Comparison of ENCODE assay signal across 14 cellular contexts in the genomic region with DNA sequence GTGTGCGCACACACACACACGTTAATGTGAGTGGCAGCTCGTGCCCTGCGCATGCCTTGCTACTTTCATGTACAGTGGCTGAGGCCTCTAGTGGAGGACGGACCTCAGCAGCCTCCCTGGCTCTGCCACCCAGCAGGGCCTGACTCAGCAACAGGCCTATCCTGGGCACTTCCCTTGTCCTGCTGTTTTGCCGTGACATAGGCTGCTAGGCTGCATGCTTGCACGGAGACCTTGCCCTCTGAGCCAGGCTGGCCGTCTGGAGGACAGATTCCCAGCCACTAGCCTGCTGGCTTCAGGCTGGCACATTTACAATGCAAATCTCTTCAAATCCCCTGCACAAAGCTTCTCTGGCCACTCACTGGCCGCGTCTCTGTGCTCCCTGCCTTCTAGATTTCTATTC. TPM values are rescaled to one million over a fixed set of nuclear protein-coding genes. Genes with fewer than 3 reads are reported as not detected.
A peak's percentile ranks its signal among the peaks of the same experiment; 100 is the strongest.
DNase-seq lines count a peak whose midpoint lies in the region; ATAC-seq, FAIRE-seq and TF ChIP-seq lines count a peak whose summit lies in the region.
"Had no signal": no experiment of that assay in that cellular context is flagged by ENCODE, and none has a peak within 500 bp of the region (broad histone marks: within the 10 kb centered on the region; RNA-seq: fewer than 3 reads in every experiment).

No MANE protein-coding gene starts in this region.

- peaks cover 7 to 14% (median 8%) of the 10 kb centered on the region in 4 experiments for H3K4me1 ChIP-seq in H1 (replicated peaks in 1 of 4; ENCODE audit: control insufficient read depth in 3 of 4, insufficient read depth in 4 of 4, low read length in 3 of 4)

- H3K27me3 Mint-ChIP-seq in activated CD4-positive, alpha-beta T cell treated with anti-CD3 and anti-CD28 coated beads for 36 hours = no peaks in the 10 kb centered on the region
- no peaks in the 10 kb centered on the region for H3K27me3 Mint-ChIP-seq in neural crest cell (ENCODE audit: low read depth)

- no peak for TF ChIP-seq EP300 in H1 (IDR thresholded peaks at IDR 0.05; ENCODE audit: borderline replicate concordance in 1 of 2, low read depth in 2 of 2, low read length in 2 of 2)

- H4K8ac ChIP-seq in H1 (ENCODE audit: extremely low read depth, insufficient read depth, low read length) = no peak overlapping the region; the same call in 1 of the 2 replicates

- H3K14ac ChIP-seq in H1 (ENCODE audit: insufficient read length) = no peak overlapping the region

- TF ChIP-seq POLR2A in H1 (IDR thresholded peaks at IDR 0.05; ENCODE audit: control extremely low read depth in 1 of 2, low read depth in 2 of 2, low read length in 2 of 2) = no peak

- no peak for TF ChIP-seq CTCF in H1 (IDR thresholded peaks at IDR 0.05; ENCODE audit: control extremely low read depth in 1 of 3, insufficient read depth in 1 of 3, low read depth in 1 of 3, low read length in 3 of 3)
- no peak for TF ChIP-seq CTCF in neural crest cell (conservative IDR thresholded peaks at IDR 0.05)

- CTCF ChIA-PET in activated CD4-positive, alpha-beta T cell treated with anti-CD3 and anti-CD28 coated beads for 36 hours (lab: Charles Lee) = interaction anchor here (0.5 to 1.1 kb wide), 2 partner anchors 92 to 186 kb away, joined by 3 read pairs; no protein-coding TSS in a partner anchor
- CTCF ChIA-PET in H1 (lab: Charles Lee; ENCODE audit: partially characterized antibody) = interaction anchor here (0.8 to 4.8 kb wide), 7 partner anchors 8 to 169 kb away, joined by 3 to 18 read pairs (median 6); a partner anchor contains a TSS

- H2BK120ac ChIP-seq in H1 (replicated peaks; ENCODE audit: low read depth, low read length) = no peak overlapping the region

- H3K23me2 ChIP-seq in H1 (ENCODE audit: low read depth, low read length) = peaks cover 9% of the 10 kb centered on the region; the same call in 1 of the 2 replicates

- intact Hi-C loops in activated CD4-positive, alpha-beta T cell treated with anti-CD3 and anti-CD28 coated beads for 36 hours (cut with DNase I, micrococcal nuclease) = no loop called here

- POLR2A ChIA-PET in activated CD4-positive, alpha-beta T cell treated with anti-CD3 and anti-CD28 coated beads for 36 hours (lab: Charles Lee) = no interaction called here
- POLR2A ChIA-PET in H1 (lab: Charles Lee; ENCODE audit: partially characterized antibody) = interaction anchor here (0.8 to 7.5 kb wide), 12 partner anchors 7 to 124 kb away, joined by 3 to 63 read pairs (median 5); a partner anchor contains a TSS

- H3K79me1 ChIP-seq in H1 (ENCODE audit: low read depth, low read length) = peaks cover 2% of the 10 kb centered on the region; the same call in 1 of the 2 replicates

- no peaks in the 10 kb centered on the region for H3K27me3 ChIP-seq in H1 (replicated peaks in 1 of 4; ENCODE audit: control insufficient read depth in 3 of 4, extremely low read depth in 1 of 4, insufficient read depth in 3 of 4, low read length in 3 of 4)
- H3K27me3 ChIP-seq: hepatocyte, neutrophil had no signal

- peak; percentile 71 for FAIRE-seq in H1 (lab: Jason Lieb, UNC)

- peak overlapping the region in 1 of 4 experiments; percentile 33; a peak in 1 of 8 replicates for H3K4me3 ChIP-seq in H1 (ENCODE audit: extremely low read depth in 1 of 4, insufficient read depth in 2 of 4, low read depth in 3 of 4, low read length in 4 of 4)
- H3K4me3 ChIP-seq: hepatocyte had no signal

- peaks cover 47% of the 10 kb centered on the region for H3K36me3 Mint-ChIP-seq in activated CD4-positive, alpha-beta T cell treated with anti-CD3 and anti-CD28 coated beads for 36 hours (ENCODE audit: low read depth)
- peaks cover 10% of the 10 kb centered on the region for H3K36me3 Mint-ChIP-seq in neural crest cell (ENCODE audit: low read depth)

- peak overlapping the region; percentile 54 to 56 for H3K4me2 ChIP-seq in H1 (ENCODE audit: insufficient read depth in 1 of 2, low read depth in 2 of 2, low read length in 2 of 2)
- H3K4me2 ChIP-seq: hepatocyte had no signal

- peak overlapping the region; percentile 14 for H3K27ac Mint-ChIP-seq in activated CD4-positive, alpha-beta T cell treated with anti-CD3 and anti-CD28 coated beads for 36 hours
- H3K27ac Mint-ChIP-seq in neural crest cell (ENCODE audit: unreplicated experiment) = no peak overlapping the region

- peak overlapping the region; percentile 53 for H3K23ac ChIP-seq in H1 (ENCODE audit: insufficient read length)

- no peaks in the 10 kb centered on the region for H3K79me2 ChIP-seq in H1 (ENCODE audit: control insufficient read depth in 1 of 2, insufficient read depth in 2 of 2, low read length in 2 of 2)
- H3K79me2 ChIP-seq: hepatocyte had no signal

- H2BK15ac ChIP-seq in H1 (ENCODE audit: low read length) = 0 out of 2 replicates have a peak overlapping the region, but pooled peaks have one; percentile 24

- peak overlapping the region; percentile 81 for H4K91ac ChIP-seq in H1 (replicated peaks; ENCODE audit: insufficient read length, low read length)

- H2BK12ac ChIP-seq in H1 (ENCODE audit: low read depth, low read length) = 0 out of 2 replicates have a peak overlapping the region, but pooled peaks have one; percentile 21

- ATAC-seq in activated CD4-positive, alpha-beta T cell treated with anti-CD3 and anti-CD28 coated beads for 36 hours = no peak
- ATAC-seq in GM19452 (IDR thresholded peaks at IDR 0.05; ENCODE audit: unreplicated experiment) = no peak

- H3K9ac ChIP-seq in H1 (replicated peaks in 1 of 4; ENCODE audit: extremely low read depth in 1 of 4, low read depth in 3 of 4, low read length in 3 of 4) = peak overlapping the region in 2 of 4 experiments; percentile 22 to 32; a peak in 1 of 7 replicates

- no peak overlapping the region for H3K56ac ChIP-seq in H1 (replicated peaks; ENCODE audit: insufficient read length, low read depth, low read length)

- peak overlapping the region; percentile 1 for H4K5ac ChIP-seq in H1 (ENCODE audit: insufficient read length, low read depth, low read length)

- peaks cover 56% of the 10 kb centered on the region for H3K4me1 Mint-ChIP-seq in activated CD4-positive, alpha-beta T cell treated with anti-CD3 and anti-CD28 coated beads for 36 hours
- peaks cover 5% of the 10 kb centered on the region for H3K4me1 Mint-ChIP-seq in neural crest cell

- no peak overlapping the region for H2AFZ ChIP-seq in H1 (ENCODE audit: low read length)
- H2AFZ ChIP-seq: hepatocyte had no signal

- no peak overlapping the region for H3K4ac ChIP-seq in H1 (replicated peaks; ENCODE audit: insufficient read length, low read depth, low read length)

- 0 out of 2 replicates have a peak overlapping the region, but pooled peaks have one; percentile 57 for H2AK5ac ChIP-seq in H1 (ENCODE audit: low read depth, low read length)

- no peak for DNase-seq in activated CD4-positive, alpha-beta T cell treated with anti-CD3 and anti-CD28 coated beads for 36 hours
- DNase-seq in activated CD4-positive, alpha-beta T cell treated with anti-CD3 and anti-CD28 coated beads, Interleukin-2, amount 50 U/mL, for 1 hour = no peak
- DNase-seq in NCI-H82 treated with DMSO at 0.1 percent for 48 hours (lab: John Stamatoyannopoulos, UW; ENCODE audit: unreplicated experiment) (peak; percentile 36), H1 (ENCODE audit: low read depth in 1 of 2, low spot score in 2 of 2) (peak; percentile 46 to 66), neural crest cell (ENCODE audit: low read depth, low spot score) (no peak), HUDEP-2 (lab: John Stamatoyannopoulos, UW; ENCODE audit: unreplicated experiment in 76 of 76) (no peak), NCI-H1048 (lab: John Stamatoyannopoulos, UW) (no peak)
- DNase-seq: GF-D8; NCI-H1436 treated with DMSO at 0.1 percent for 48 hours; NCI-H446 treated with DMSO at 0.1 percent for 48 hours; stimulated activated CD4-positive, alpha-beta T cell treated with anti-CD3 and anti-CD28 coated beads, Interleukin-4, amount 100 ng/mL, for 1 hour had no signal

- TF ChIP-seq RAD21 in H1 (IDR thresholded peaks at IDR 0.05 in 1 of 2, conservative IDR thresholded peaks at IDR 0.05 in 1 of 2; ENCODE audit: low read depth in 2 of 2, low read length in 2 of 2) = no peak

- H3K36me3 ChIP-seq in H1 (ENCODE audit: control insufficient read depth in 2 of 4, insufficient read depth in 4 of 4, low read length in 3 of 4) = peaks cover 0 to 9% (median 3%) of the 10 kb centered on the region in 4 experiments; a peak in 4 of 8 replicates

- no peak overlapping the region for H3K4me3 Mint-ChIP-seq in activated CD4-positive, alpha-beta T cell treated with anti-CD3 and anti-CD28 coated beads for 36 hours
- H3K4me3 Mint-ChIP-seq in neural crest cell = peak overlapping the region; percentile 31

- H2BK20ac ChIP-seq in H1 (ENCODE audit: low read length) = no peak overlapping the region

- H3K9me3 ChIP-seq in H1 (ENCODE audit: insufficient read depth in 2 of 2, low read depth in 1 of 2, low read length in 1 of 2) = no peaks in the 10 kb centered on the region
- H3K9me3 ChIP-seq: neutrophil had no signal

- H2BK5ac ChIP-seq in H1 (ENCODE audit: low read depth, low read length) = peak overlapping the region; percentile 86; the same call in 1 of the 2 replicates

- 52% methylated on average over 10 of the region's 10 CpGs; no CpG with 5 or more reads in 1 of the 2 experiments for WGBS in H1 (ENCODE audit: extremely low coverage in 1 of 2, insufficient coverage in 1 of 2, insufficient read length in 1 of 2, insufficient replicate concordance in 2 of 2, low coverage in 1 of 2, low lambda C conversion rate in 2 of 2, missing lambda C conversion rate in 1 of 2), 2 experiments

- peaks cover 0 to 8% of the 10 kb centered on the region in 2 experiments for H4K20me1 ChIP-seq in H1 (replicated peaks in 1 of 2; ENCODE audit: control insufficient read depth in 1 of 2, insufficient read depth in 2 of 2, low read length in 2 of 2)

- H3K27ac ChIP-seq in H1 (ENCODE audit: low read depth, low read length) = peak overlapping the region; percentile 39
- H3K27ac ChIP-seq: hepatocyte, neutrophil had no signal

- H3K18ac ChIP-seq in H1 (ENCODE audit: extremely low read depth, low read length) = peak overlapping the region; percentile 72; the same call in 1 of the 2 replicates

- no peaks in the 10 kb centered on the region for H3K9me3 Mint-ChIP-seq in activated CD4-positive, alpha-beta T cell treated with anti-CD3 and anti-CD28 coated beads for 36 hours (ENCODE audit: low read depth)
- H3K9me3 Mint-ChIP-seq in neural crest cell = no peaks in the 10 kb centered on the region

RNA-seq across cellular contexts. Expression of a gene that starts 9.5 kb away (rescaled TPM):
- total RNA-seq in activated CD4-positive, alpha-beta T cell treated with anti-CD3 and anti-CD28 coated beads for 36 hours = 100 to 1,000 TPM; 334 to 366 TPM
- total RNA-seq in H1 (2021; fragmentation: NEBNext Ultra II Directional; extraction: Animal tissue kit (Norgen Biotek cat#: 25700)) = 62.1 and 62.8 TPM in 2 replicates
- polyA plus RNA-seq in H1 (2011; rRNA removed) = 30.4 and 33.8 TPM in 2 replicates
- polyA plus RNA-seq in H1 (2011; cell fraction: cytosol; rRNA removed) = 29.3 TPM
- polyA plus RNA-seq in H1 (2011; cell fraction: nucleus; rRNA removed) = 278 TPM
- 41.4 to 55.4 TPM (median 46.9 TPM) in 4 replicates for polyA plus RNA-seq in H1 (2012, experiment 1 of 2)
- polyA plus RNA-seq in H1 (2012, experiment 2 of 2) = 4.1 TPM
- polyA plus RNA-seq in H1 (2013, experiment 1 of 2) = 26.5 TPM
- 21.3 TPM for polyA plus RNA-seq in H1 (2013, experiment 2 of 2)
- polyA minus RNA-seq in H1 (2011; rRNA and poly(A)+ RNA removed) = 118 and 169 TPM in 2 replicates
- polyA minus RNA-seq in H1 (2011; cell fraction: cytosol; rRNA and poly(A)+ RNA removed) = 76.0 TPM
- 166 TPM for polyA minus RNA-seq in H1 (2011; cell fraction: nucleus; rRNA and poly(A)+ RNA removed)
- 29.6 and 31.9 TPM in 2 replicates for total RNA-seq in neural crest cell

RNA-seq across cellular contexts. Expression of a gene that starts 49.9 kb away (rescaled TPM):
- total RNA-seq in activated CD4-positive, alpha-beta T cell treated with anti-CD3 and anti-CD28 coated beads for 36 hours = 1 to 10 TPM; 4.7 to 4.9 TPM
- 15.5 and 18.2 TPM in 2 replicates for total RNA-seq in H1 (2021; fragmentation: NEBNext Ultra II Directional; extraction: Animal tissue kit (Norgen Biotek cat#: 25700))
- 25.9 and 36.4 TPM in 2 replicates for polyA plus RNA-seq in H1 (2011; rRNA removed)
- 17.5 TPM for polyA plus RNA-seq in H1 (2011; cell fraction: cytosol; rRNA removed)
- 102 TPM for polyA plus RNA-seq in H1 (2011; cell fraction: nucleus; rRNA removed)
- 15.1 to 18.1 TPM (median 17.1 TPM) in 4 replicates for polyA plus RNA-seq in H1 (2012, experiment 1 of 2)
- 14.0 TPM for polyA plus RNA-seq in H1 (2012, experiment 2 of 2)
- 17.1 TPM for polyA plus RNA-seq in H1 (2013, experiment 1 of 2)
- polyA plus RNA-seq in H1 (2013, experiment 2 of 2) = 15.3 TPM
- polyA minus RNA-seq in H1 (2011; rRNA and poly(A)+ RNA removed) = 11.4 and 14.1 TPM in 2 replicates
- polyA minus RNA-seq in H1 (2011; cell fraction: cytosol; rRNA and poly(A)+ RNA removed) = 6.9 TPM
- polyA minus RNA-seq in H1 (2011; cell fraction: nucleus; rRNA and poly(A)+ RNA removed) = 34.6 TPM
- total RNA-seq in neural crest cell = 23.6 and 27.7 TPM in 2 replicates

RNA-seq across cellular contexts. Expression of a gene that starts 50.0 kb away (rescaled TPM):
- total RNA-seq in activated CD4-positive, alpha-beta T cell treated with anti-CD3 and anti-CD28 coated beads for 36 hours = 10 to 100 TPM; 20.2 to 22.7 TPM
- total RNA-seq in H1 (2021; fragmentation: NEBNext Ultra II Directional; extraction: Animal tissue kit (Norgen Biotek cat#: 25700)) = 15.6 and 19.6 TPM in 2 replicates
- 18.0 and 39.2 TPM in 2 replicates for polyA plus RNA-seq in H1 (2011; rRNA removed)
- 15.0 TPM for polyA plus RNA-seq in H1 (2011; cell fraction: cytosol; rRNA removed)
- 67.1 TPM for polyA plus RNA-seq in H1 (2011; cell fraction: nucleus; rRNA removed)
- polyA plus RNA-seq in H1 (2012, experiment 1 of 2) = 12.4 to 20.3 TPM (median 15.5 TPM) in 4 replicates
- 9.4 TPM for polyA plus RNA-seq in H1 (2012, experiment 2 of 2)
- polyA plus RNA-seq in H1 (2013, experiment 1 of 2) = 15.4 TPM
- 14.5 TPM for polyA plus RNA-seq in H1 (2013, experiment 2 of 2)
- polyA minus RNA-seq in H1 (2011; rRNA and poly(A)+ RNA removed) = 7.3 and 12.8 TPM in 2 replicates
- 10.8 TPM for polyA minus RNA-seq in H1 (2011; cell fraction: cytosol; rRNA and poly(A)+ RNA removed)
- 22.3 TPM for polyA minus RNA-seq in H1 (2011; cell fraction: nucleus; rRNA and poly(A)+ RNA removed)
- 31.8 and 32.8 TPM in 2 replicates for total RNA-seq in neural crest cell

Comparison
In these comparisons a context has a peak if more than half of its experiments do, and no peak if none do; other contexts are left out.
1. DNase-seq: peak in NCI-H82 treated with DMSO at 0.1 percent for 48 hours (single experiment) and H1 (2 of 2); none in activated CD4-positive, alpha-beta T cell treated with anti-CD3 and anti-CD28 coated beads for 36 hours (single experiment), activated CD4-positive, alpha-beta T cell treated with anti-CD3 and anti-CD28 coated beads, Interleukin-2, amount 50 U/mL, for 1 hour (single experiment), neural crest cell (single experiment), HUDEP-2 (0 of 76) and NCI-H1048 (single experiment).